8 cellular contexts compared by ENCODE assay signal in the genomic region with DNA sequence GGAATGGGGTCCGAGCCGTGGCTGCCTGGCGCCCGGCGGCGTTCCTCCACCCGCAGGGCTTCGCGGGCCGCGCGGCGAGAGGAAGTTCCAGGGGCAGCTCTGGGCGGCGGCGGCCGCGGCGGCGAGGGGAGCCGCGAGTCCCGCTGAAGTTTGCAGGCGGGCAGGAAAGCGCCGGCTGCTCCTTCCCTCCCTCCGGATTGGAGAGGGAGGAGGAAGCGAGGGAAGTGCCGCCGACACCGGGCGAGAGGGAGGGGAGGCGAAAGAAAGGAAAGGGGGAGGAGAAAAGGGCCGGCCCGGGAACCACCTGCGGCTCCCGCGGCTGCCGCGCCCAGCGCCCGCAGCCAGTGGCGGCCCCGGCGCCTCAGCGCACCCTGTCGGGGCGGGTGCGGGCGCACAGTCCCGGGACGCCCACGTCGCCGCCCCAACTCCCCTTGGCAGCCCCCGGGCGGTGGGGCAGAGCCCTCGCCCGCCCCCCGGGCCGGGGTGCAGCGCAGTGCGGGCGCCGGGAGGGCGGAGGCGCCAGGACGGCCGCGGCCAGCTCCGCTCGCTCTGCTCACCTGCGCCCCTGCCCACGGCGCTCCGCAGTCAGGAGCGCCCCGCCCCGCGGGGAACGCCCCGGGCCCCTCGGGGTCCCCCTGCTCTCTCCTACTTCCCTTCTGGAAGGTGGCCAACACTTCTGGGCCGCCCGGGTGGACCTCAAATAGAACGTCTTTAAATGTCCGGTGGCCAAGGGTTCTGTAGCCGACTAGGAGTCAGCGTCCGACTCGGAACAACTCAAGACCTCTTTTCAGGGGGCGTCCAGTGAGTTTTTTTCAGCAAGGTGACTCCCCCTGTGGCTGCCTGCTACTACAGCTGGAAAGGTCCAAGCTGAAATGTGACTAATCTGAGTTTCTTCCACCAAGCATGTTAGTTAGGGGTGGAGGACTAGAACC.
DNase-seq lines count a peak whose midpoint lies in the region; ATAC-seq and TF ChIP-seq lines count a peak whose summit lies in the region.

No MANE protein-coding gene starts in this region.

- H3K36me3 Mint-ChIP-seq in activated naive CD8-positive, alpha-beta T cell treated with anti-CD3 and anti-CD28 coated beads, Interleukin-2, amount 50 U/mL, for 24 hours (ENCODE audit: low read depth), result no peaks in the 10 kb centered on the region

- DNase-seq in ELF-1 (ENCODE audit: low read depth, low spot score) (peak; percentile 89), Peyer's patch (peak in 2 of 3 donors; percentile 82 to 87), left cardiac atrium (peak; percentile 64), cortex of kidney (lab: John Stamatoyannopoulos, UW) (no peak)
- DNase-seq in activated naive CD8-positive, alpha-beta T cell treated with anti-CD3 and anti-CD28 coated beads, Interleukin-2, amount 50 U/mL, for 24 hours, result peak; percentile 36

- H3K27ac Mint-ChIP-seq in activated naive CD8-positive, alpha-beta T cell treated with anti-CD3 and anti-CD28 coated beads, Interleukin-2, amount 50 U/mL, for 24 hours, result peak overlapping the region; percentile 68

- peaks cover 10% of the 10 kb centered on the region for H3K4me1 Mint-ChIP-seq in activated naive CD8-positive, alpha-beta T cell treated with anti-CD3 and anti-CD28 coated beads, Interleukin-2, amount 50 U/mL, for 24 hours

- H3K4me3 Mint-ChIP-seq in activated naive CD8-positive, alpha-beta T cell treated with anti-CD3 and anti-CD28 coated beads, Interleukin-2, amount 50 U/mL, for 24 hours, result peak overlapping the region; percentile 81

- no peaks in the 10 kb centered on the region for H3K79me2 ChIP-seq in parathyroid adenoma

- peaks cover 45% of the 10 kb centered on the region for H3K27me3 Mint-ChIP-seq in activated naive CD8-positive, alpha-beta T cell treated with anti-CD3 and anti-CD28 coated beads, Interleukin-2, amount 50 U/mL, for 24 hours

- intact Hi-C loops in left cardiac atrium (cut with DNase I), result loop anchor here (2.0 to 10.0 kb wide), 2 partner anchors 72 to 74 kb away; no protein-coding TSS in a partner anchor

- H3K4me3 ChIP-seq in HUES6 (ENCODE audit: low read depth, low read length), result peak overlapping the region; percentile 92
- peak overlapping the region; percentile 68 to 97 (median 86) for H3K4me3 ChIP-seq in Peyer's patch
- peak overlapping the region; percentile 57 for H3K4me3 ChIP-seq in parathyroid adenoma (ENCODE audit: low read depth, low read length)

- H3K9me3 Mint-ChIP-seq in activated naive CD8-positive, alpha-beta T cell treated with anti-CD3 and anti-CD28 coated beads, Interleukin-2, amount 50 U/mL, for 24 hours, result no peaks in the 10 kb centered on the region

- H3K27ac ChIP-seq in HUES6 (ENCODE audit: low read depth, low read length) (peak overlapping the region; percentile 71; the same call in 1 of the 2 replicates), Peyer's patch (peak overlapping the region; percentile 65 to 89 (median 70)), parathyroid adenoma (no peak overlapping the region)

- H2AFZ ChIP-seq in parathyroid adenoma, result peak overlapping the region; percentile 94

- H3K9me3 ChIP-seq in HUES6 (ENCODE audit: control insufficient read depth, insufficient read depth, low read depth, low read length) (no peaks in the 10 kb centered on the region; the same call in 1 of the 2 replicates), Peyer's patch (no peaks in the 10 kb centered on the region), parathyroid adenoma (ENCODE audit: control insufficient read depth, low read length) (no peaks in the 10 kb centered on the region)

- peak; percentile 53 for ATAC-seq in GM21576 (IDR thresholded peaks at IDR 0.05; ENCODE audit: unreplicated experiment)
- ATAC-seq in activated naive CD8-positive, alpha-beta T cell treated with anti-CD3 and anti-CD28 coated beads, Interleukin-2, amount 50 U/mL, for 24 hours, result peak; percentile 26
- ATAC-seq in left cardiac atrium, result peak; percentile 70 to 80

- no peaks in the 10 kb centered on the region for H3K36me3 ChIP-seq in HUES6 (ENCODE audit: control insufficient read depth, insufficient read depth, low read length)
- H3K36me3 ChIP-seq in Peyer's patch, result no peaks in the 10 kb centered on the region
- no peaks in the 10 kb centered on the region for H3K36me3 ChIP-seq in parathyroid adenoma (ENCODE audit: control insufficient read depth, insufficient read depth, low read length)

- H3K4me1 ChIP-seq in HUES6 (ENCODE audit: control insufficient read depth, insufficient read depth, low read length) (peaks cover 5% of the 10 kb centered on the region; the same call in 1 of the 2 replicates), Peyer's patch (peaks cover 0 to 7% (median 0%) of the 10 kb centered on the region in 4 donors), parathyroid adenoma (no peaks in the 10 kb centered on the region)

- H3K4me2 ChIP-seq in parathyroid adenoma (ENCODE audit: low read length), result peak overlapping the region; percentile 85

- TF ChIP-seq POLR2A in Peyer's patch (IDR thresholded peaks at IDR 0.05), result peak; percentile 64 to 66

- TF ChIP-seq CTCF in Peyer's patch (IDR thresholded peaks at IDR 0.05) (peak in 3 of 6 experiments; percentile 17 to 30 (median 28)), parathyroid adenoma (IDR thresholded peaks at IDR 0.05) (no peak)

- peaks cover 11% of the 10 kb centered on the region for H3K27me3 ChIP-seq in HUES6 (ENCODE audit: control insufficient read depth, insufficient read depth, low read length)
- no peaks in the 10 kb centered on the region for H3K27me3 ChIP-seq in Peyer's patch
- no peaks in the 10 kb centered on the region for H3K27me3 ChIP-seq in parathyroid adenoma (ENCODE audit: control insufficient read depth, insufficient read depth, low read length)

- peak overlapping the region; percentile 93 for H3K9ac ChIP-seq in HUES6 (ENCODE audit: low read length)
- no peak overlapping the region for H3K9ac ChIP-seq in parathyroid adenoma
